ENCODE assay signal across 9 cellular contexts in genomic region chr2:25557179-25558036, GRCh38.
DNase-seq lines count a peak whose midpoint lies in the region; ATAC-seq and TF ChIP-seq lines count a peak whose summit lies in the region.
"Had no signal": no experiment of that assay in that cellular context is flagged by ENCODE, and none has a peak within 500 bp of the region (broad histone marks: within the 10 kb centered on the region; RNA-seq: fewer than 3 reads in every experiment).

No MANE protein-coding gene starts in this region.

- CTCF ChIA-PET in activated naive CD4-positive, alpha-beta T cell treated with anti-CD3 and anti-CD28 coated beads for 36 hours (lab: Charles Lee): interaction anchor here (0.6 to 1.3 kb wide), 3 partner anchors 50 to 581 kb away, joined by 3 to 7 read pairs (median 5); no protein-coding TSS in a partner anchor
- CTCF ChIA-PET in WTC11 (lab: Charles Lee): interaction anchor here (0.8 to 1.3 kb wide), 2 partner anchors 107 to 195 kb away, joined by 4 read pairs; no protein-coding TSS in a partner anchor

- no peak overlapping the region for H3K4me3 Mint-ChIP-seq in activated naive CD4-positive, alpha-beta T cell treated with anti-CD3 and anti-CD28 coated beads for 36 hours
- no peak overlapping the region for H3K4me3 Mint-ChIP-seq in WTC11
- peak overlapping the region; percentile 22 to 70 for H3K4me3 Mint-ChIP-seq in stimulated activated naive B cell treated with anti-CD40 and anti-IgM and Interleukin-4, amounts not matched to agents 10 μg/mL and 1 μg/mL and 100 μg/mL, for 72 hours

- no peaks in the 10 kb centered on the region for H3K27me3 Mint-ChIP-seq in activated naive CD4-positive, alpha-beta T cell treated with anti-CD3 and anti-CD28 coated beads for 36 hours (ENCODE audit: low read depth)
- no peaks in the 10 kb centered on the region for H3K27me3 Mint-ChIP-seq in WTC11 (ENCODE audit: low read depth)
- H3K27me3 Mint-ChIP-seq in stimulated activated naive B cell treated with anti-CD40 and anti-IgM and Interleukin-4, amounts not matched to agents 10 μg/mL and 1 μg/mL and 100 μg/mL, for 72 hours: no peaks in the 10 kb centered on the region

- no peak for TF ChIP-seq CTCF in WTC11 (IDR thresholded peaks at IDR 0.05)

- peaks cover 2% of the 10 kb centered on the region for H3K36me3 Mint-ChIP-seq in activated naive CD4-positive, alpha-beta T cell treated with anti-CD3 and anti-CD28 coated beads for 36 hours (ENCODE audit: low read depth)
- 0 out of 2 replicates have a peak, but pooled peaks cover 3% of the 10 kb centered on the region for H3K36me3 Mint-ChIP-seq in WTC11
- H3K36me3 Mint-ChIP-seq in stimulated activated naive B cell treated with anti-CD40 and anti-IgM and Interleukin-4, amounts not matched to agents 10 μg/mL and 1 μg/mL and 100 μg/mL, for 72 hours: peaks cover 3 to 11% of the 10 kb centered on the region in 2 donors

- no peaks in the 10 kb centered on the region for H3K9me3 Mint-ChIP-seq in activated naive CD4-positive, alpha-beta T cell treated with anti-CD3 and anti-CD28 coated beads for 36 hours
- peaks cover 8% of the 10 kb centered on the region for H3K9me3 Mint-ChIP-seq in WTC11
- no peaks in the 10 kb centered on the region for H3K9me3 Mint-ChIP-seq in stimulated activated naive B cell treated with anti-CD40 and anti-IgM and Interleukin-4, amounts not matched to agents 10 μg/mL and 1 μg/mL and 100 μg/mL, for 72 hours

- peaks cover 52% of the 10 kb centered on the region for H3K4me1 Mint-ChIP-seq in activated naive CD4-positive, alpha-beta T cell treated with anti-CD3 and anti-CD28 coated beads for 36 hours (ENCODE audit: low read depth)
- peaks cover 51% of the 10 kb centered on the region for H3K4me1 Mint-ChIP-seq in WTC11
- peaks cover 39 to 49% of the 10 kb centered on the region in 2 donors for H3K4me1 Mint-ChIP-seq in stimulated activated naive B cell treated with anti-CD40 and anti-IgM and Interleukin-4, amounts not matched to agents 10 μg/mL and 1 μg/mL and 100 μg/mL, for 72 hours

- peak overlapping the region; percentile 27 for H3K27ac Mint-ChIP-seq in activated naive CD4-positive, alpha-beta T cell treated with anti-CD3 and anti-CD28 coated beads for 36 hours
- H3K27ac Mint-ChIP-seq in WTC11: peak overlapping the region; percentile 59
- peak overlapping the region; percentile 81 for H3K27ac Mint-ChIP-seq in stimulated activated naive B cell treated with anti-CD40 and anti-IgM and Interleukin-4, amounts not matched to agents 10 μg/mL and 1 μg/mL and 100 μg/mL, for 72 hours

- ATAC-seq in HG02981 (IDR thresholded peaks at IDR 0.05; ENCODE audit: unreplicated experiment) (peak; percentile 21), WTC11 (no peak), HG03280 (IDR thresholded peaks at IDR 0.05; ENCODE audit: unreplicated experiment) (no peak)
- ATAC-seq in stimulated activated naive B cell treated with anti-CD40 and anti-IgM and Interleukin-4, amounts not matched to agents 10 μg/mL and 1 μg/mL and 100 μg/mL, for 72 hours (replicated peaks): peak; percentile 63 to 65

- DNase-seq in activated naive CD4-positive, alpha-beta T cell treated with anti-CD3 and anti-CD28 coated beads for 36 hours: no peak
- no peak for DNase-seq in activated naive CD4-positive, alpha-beta T cell treated with Interleukin-2 at 50 U/mL for 16 hours
- DNase-seq in WTC11 (ENCODE audit: low spot score): no peak
- no peak for DNase-seq in stimulated activated naive B cell treated with anti-CD40 and anti-IgM and Interleukin-4, amounts not matched to agents 10 μg/mL and 1 μg/mL and 100 μg/mL, for 72 hours
- DNase-seq in NCI-H146 treated with DMSO at 0.1 percent for 48 hours (lab: John Stamatoyannopoulos, UW; ENCODE audit: unreplicated experiment): no peak
- DNase-seq in cortex of kidney (lab: John Stamatoyannopoulos, UW): no peak
- DNase-seq: NCI-H510A treated with DMSO at 0.1 percent for 48 hours had no signal

- POLR2A ChIA-PET in WTC11 (lab: Charles Lee): interaction anchor here (0.5 to 0.6 kb wide), 2 partner anchors 10 to 268 kb away, joined by 4 to 8 read pairs; no protein-coding TSS in a partner anchor

- intact Hi-C loops in activated naive CD4-positive, alpha-beta T cell treated with anti-CD3 and anti-CD28 coated beads for 36 hours (cut with micrococcal nuclease): loop anchor here (1.0 kb wide), 7 partner anchors 29 to 391 kb away; no protein-coding TSS in a partner anchor

TF ChIP-seq in WTC11, 78 proteins besides CTCF, POLR2A, EP300 and RAD21:
- TF ChIP-seq FOXP1 (CRISPR knock-in tag; IDR thresholded peaks at IDR 0.05; ENCODE audit: borderline replicate concordance): no peak
- TF ChIP-seq, protein P1, sequence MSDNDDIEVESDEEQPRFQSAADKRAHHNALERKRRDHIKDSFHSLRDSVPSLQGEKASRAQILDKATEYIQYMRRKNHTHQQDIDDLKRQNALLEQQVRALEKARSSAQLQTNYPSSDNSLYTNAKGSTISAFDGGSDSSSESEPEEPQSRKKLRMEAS (CRISPR knock-in tag; IDR thresholded peaks at IDR 0.05): no peak
- TF ChIP-seq TCF7 (CRISPR knock-in tag; IDR thresholded peaks at IDR 0.05; ENCODE audit: low read depth): no peak
- no peak for TF ChIP-seq E2F1 (CRISPR knock-in tag; IDR thresholded peaks at IDR 0.05)
- no peak for TF ChIP-seq ZBTB21 (CRISPR knock-in tag; IDR thresholded peaks at IDR 0.05; ENCODE audit: borderline replicate concordance)

Comparison
In these comparisons a context has a peak if more than half of its experiments do, and no peak if none do; other contexts are left out.
1. H3K27ac Mint-ChIP-seq: peak in every context shown above with its lines; median percentile 81 in stimulated activated naive B cell treated with anti-CD40 and anti-IgM and Interleukin-4, amounts not matched to agents 10 μg/mL and 1 μg/mL and 100 μg/mL, for 72 hours; 59 in WTC11; 27 in activated naive CD4-positive, alpha-beta T cell treated with anti-CD3 and anti-CD28 coated beads for 36 hours.
2. H3K4me3 Mint-ChIP-seq: peak in stimulated activated naive B cell treated with anti-CD40 and anti-IgM and Interleukin-4, amounts not matched to agents 10 μg/mL and 1 μg/mL and 100 μg/mL, for 72 hours (2 of 2); none in activated naive CD4-positive, alpha-beta T cell treated with anti-CD3 and anti-CD28 coated beads for 36 hours (single experiment) and WTC11 (single experiment).
3. ATAC-seq: peak in HG02981 (single experiment) and stimulated activated naive B cell treated with anti-CD40 and anti-IgM and Interleukin-4, amounts not matched to agents 10 μg/mL and 1 μg/mL and 100 μg/mL, for 72 hours (2 of 2); none in WTC11 (single experiment) and HG03280 (single experiment).